ENCODE assay signal across 31 cellular contexts in genomic region chr7:138398857-138399256, GRCh38.
"Had no signal": no experiment of that assay in that cellular context is flagged by ENCODE, and none has a peak within 500 bp of the region (broad histone marks: within the 10 kb centered on the region; RNA-seq: fewer than 3 reads in every experiment).

No MANE protein-coding gene starts in this region.

- H3K4me2 ChIP-seq: KMS-11 had no signal

- H3K9me3 ChIP-seq: MG63 had no signal

- H3K9ac ChIP-seq: KMS-11 had no signal

- H3K27ac ChIP-seq: KMS-11 had no signal

- H3K4me3 ChIP-seq: MG63 had no signal

- H3K36me3 ChIP-seq: MG63 had no signal

- DNase-seq: Karpas-422, Kasumi-1, MG63, MM.1S, MV-4-11, NCI-H1048, NCI-H1092, NCI-H1092 treated with DMSO at 0.1 percent for 48 hours, NCI-H1105, NCI-H1105 treated with DMSO at 0.1 percent for 48 hours, NCI-H1417, NCI-H1417 treated with DMSO at 0.1 percent for 48 hours, NCI-H1436, NCI-H1436 treated with DMSO at 0.1 percent for 48 hours, NCI-H146, NCI-H1694 treated with DMSO at 0.1 percent for 48 hours, NCI-H187, NCI-H187 treated with DMSO at 0.1 percent for 48 hours, NCI-H1930, NCI-H2029, NCI-H2029 treated with DMSO at 0.1 percent for 48 hours, NCI-H2081, NCI-H2081 treated with DMSO at 0.1 percent for 48 hours, NCI-H2107, NCI-H2171, NCI-H2171 treated with DMSO at 0.1 percent for 48 hours, NCI-H2227 treated with DMSO at 0.1 percent for 48 hours, NCI-H226, NCI-H345, NCI-H510A had no signal

- H3K27me3 ChIP-seq: MG63 had no signal
